Comparison of ENCODE assay signal across 8 cellular contexts in genomic region chr22:49966716-49967332, GRCh38. TPM values are rescaled to one million over a fixed set of nuclear protein-coding genes. Genes with fewer than 3 reads are reported as not detected.
A peak's percentile ranks its signal among the peaks of the same experiment; 100 is the strongest.
DNase-seq lines count a peak whose midpoint lies in the region; ATAC-seq and TF ChIP-seq lines count a peak whose summit lies in the region.

No MANE protein-coding gene starts in this region.

- H3K36me3 Mint-ChIP-seq in T-helper 17 cell (ENCODE audit: low read depth), result no peaks in the 10 kb centered on the region

- WGBS in psoas muscle, 3 donors, result 42 to 53% (median 43%) methylated on average over 15 to 17 of the region's 17 CpGs

- peak; percentile 12 for DNase-seq in Daoy (ENCODE audit: low read depth)
- DNase-seq in T-helper 17 cell, result peak in 1 of 3 donors; percentile 15
- DNase-seq in fibroblast of the aortic adventitia (ENCODE audit: low read depth), result peak; percentile 30
- DNase-seq in psoas muscle, result peak; percentile 71 to 82
- DNase-seq in foreskin melanocyte, result no peak

- no peak for ATAC-seq in T-helper 17 cell
- ATAC-seq in psoas muscle, result peak in 1 of 4 donors; percentile 1
- ATAC-seq in HG02938 (IDR thresholded peaks at IDR 0.05; ENCODE audit: unreplicated experiment), result no peak
- no peak for ATAC-seq in esophagus mucosa
- no peak for ATAC-seq in GM21367 (IDR thresholded peaks at IDR 0.05; ENCODE audit: unreplicated experiment)

- H3K36me3 ChIP-seq in psoas muscle (ENCODE audit: insufficient read depth in 1 of 2, low read depth in 1 of 2), result peaks cover 9 to 23% of the 10 kb centered on the region in 2 donors

- H3K4me1 Mint-ChIP-seq in T-helper 17 cell, result peaks cover 31% of the 10 kb centered on the region

- no peaks in the 10 kb centered on the region for H3K27me3 ChIP-seq in psoas muscle (ENCODE audit: insufficient read depth in 3 of 3, low read length in 2 of 3)

- H3K4me1 ChIP-seq in psoas muscle, result peaks cover 71% of the 10 kb centered on the region

- no peak overlapping the region for H3K4me3 ChIP-seq in fibroblast of the aortic adventitia (ENCODE audit: low read depth, low read length)
- peak overlapping the region; percentile 59 for H3K4me3 ChIP-seq in psoas muscle

- intact Hi-C loops in psoas muscle (cut with DNase I), result no loop called here

- peak overlapping the region; percentile 59 for H3K4me3 Mint-ChIP-seq in T-helper 17 cell

- H3K9me3 ChIP-seq in T-helper 17 cell (ENCODE audit: control insufficient read depth, low read length, poor library complexity, severe bottlenecking) (no peaks in the 10 kb centered on the region), psoas muscle (no peaks in the 10 kb centered on the region)

- peak overlapping the region; percentile 98 for H3K27ac Mint-ChIP-seq in T-helper 17 cell

- TF ChIP-seq CTCF in fibroblast of the aortic adventitia (IDR thresholded peaks at IDR 0.05; ENCODE audit: insufficient read depth, low read length) (no peak), psoas muscle (IDR thresholded peaks at IDR 0.05) (no peak)

- no peaks in the 10 kb centered on the region for H3K27me3 Mint-ChIP-seq in T-helper 17 cell

- H3K27ac ChIP-seq in psoas muscle, result peak overlapping the region; percentile 97

RNA-seq across cellular contexts. Expression of gene PIM3, which starts 6.3 kb away (rescaled TPM):
- total RNA-seq in Daoy (2014; rRNA removed; shearing (Covaris generic)), result 73.1 and 87.7 TPM in 2 replicates
- total RNA-seq in T-helper 17 cell (100 to 1,000 TPM; 227 to 241 TPM), fibroblast of the aortic adventitia (ENCODE audit: low replicate concordance) (14.1 and 15.2 TPM in 2 replicates), psoas muscle (100 to 1,000 TPM in 2 of 4 donors, 10 to 100 TPM in 2; 40.5 to 128 (median 84.5) TPM), esophagus mucosa (50.5 TPM)
- polyA plus RNA-seq in psoas muscle, result 10 to 100 TPM; 66.4 to 84.5 (median 79.0) TPM

RNA-seq across cellular contexts. Expression of gene IL17REL, which starts 45.7 kb away (rescaled TPM):
- not detected in 2 replicates for total RNA-seq in Daoy (2014; rRNA removed; shearing (Covaris generic))
- total RNA-seq in T-helper 17 cell, result not detected
- not detected in 2 replicates for total RNA-seq in fibroblast of the aortic adventitia (ENCODE audit: low replicate concordance)
- total RNA-seq in psoas muscle, result not detected
- polyA plus RNA-seq in psoas muscle, result not detected
- not detected for total RNA-seq in esophagus mucosa

RNA-seq across cellular contexts. Expression of gene CRELD2, which starts 48.4 kb away (rescaled TPM):
- 59.4 and 82.5 TPM in 2 replicates for total RNA-seq in Daoy (2014; rRNA removed; shearing (Covaris generic))
- total RNA-seq in T-helper 17 cell (10 to 100 TPM; 28.1 to 36.7 TPM), fibroblast of the aortic adventitia (ENCODE audit: low replicate concordance) (34.0 and 69.4 TPM in 2 replicates), psoas muscle (10 to 100 TPM in 3 of 4 donors, 1 to 10 TPM in 1; 9.9 to 14.0 (median 11.5) TPM), esophagus mucosa (25.5 TPM)
- polyA plus RNA-seq in psoas muscle, result 10 to 100 TPM in 2 of 3 donors, 1 to 10 TPM in 1; 8.8 to 14.1 (median 11.6) TPM

RNA-seq across cellular contexts. Expression of gene ALG12, which starts 48.6 kb away (rescaled TPM):
- 12.6 and 16.3 TPM in 2 replicates for total RNA-seq in Daoy (2014; rRNA removed; shearing (Covaris generic))
- 10 to 100 TPM; 13.7 to 15.4 TPM for total RNA-seq in T-helper 17 cell
- total RNA-seq in fibroblast of the aortic adventitia (ENCODE audit: low replicate concordance), result 8.3 and 19.9 TPM in 2 replicates
- 10 to 100 TPM in 2 of 4 donors, 1 to 10 TPM in 2; 6.5 to 10.8 (median 8.7) TPM for total RNA-seq in psoas muscle
- polyA plus RNA-seq in psoas muscle, result 10 to 100 TPM in 1 of 3 donors, 1 to 10 TPM in 2; 8.0 to 11.0 (median 8.2) TPM
- total RNA-seq in esophagus mucosa, result 10.1 TPM
